Comparison of ENCODE assay signal across 21 cellular contexts in the genomic region with DNA sequence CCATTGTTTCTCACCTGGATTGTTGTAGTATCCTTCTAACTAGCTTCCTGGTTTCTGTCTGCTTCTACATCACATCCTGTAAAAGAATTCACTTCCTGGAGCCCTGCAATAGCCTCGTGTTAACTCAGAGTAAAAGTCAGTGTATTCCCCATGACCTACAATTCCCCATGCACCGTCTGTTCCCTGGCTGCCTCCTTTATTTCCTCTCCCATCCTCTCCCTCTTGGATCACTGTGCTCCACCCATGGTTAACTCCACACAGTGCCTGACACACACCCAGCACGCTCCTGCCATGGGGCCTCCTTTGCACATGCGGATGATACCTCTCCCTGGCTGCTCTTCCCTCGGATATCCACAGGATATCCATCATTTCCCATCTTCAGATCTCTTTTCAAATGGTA.
"Had no signal": no experiment of that assay in that cellular context is flagged by ENCODE, and none has a peak within 500 bp of the region (broad histone marks: within the 10 kb centered on the region; RNA-seq: fewer than 3 reads in every experiment).

No MANE protein-coding gene starts in this region.

- H3K4me1 Mint-ChIP-seq: immature natural killer cell, naive B cell had no signal

- H3K9me3 Mint-ChIP-seq: nephron had no signal

- ATAC-seq: foreskin keratinocyte, lower lobe of right lung had no signal

- H3K36me3 Mint-ChIP-seq: immature natural killer cell, naive B cell had no signal

- H3K4me3 Mint-ChIP-seq: immature natural killer cell, naive B cell, nephron had no signal

- H3K27ac Mint-ChIP-seq: immature natural killer cell, naive B cell, nephron had no signal

- H3K27me3 ChIP-seq: foreskin keratinocyte, ovary, right atrium auricular region, stomach had no signal

- H3K4me1 ChIP-seq: foreskin keratinocyte, lower lobe of right lung, right atrium auricular region, sigmoid colon, stomach, transverse colon had no signal

- DNase-seq: effector memory CD4-positive, alpha-beta T cell; foreskin keratinocyte; immature natural killer cell; left ventricle myocardium inferior; lower lobe of right lung; mesenchymal stem cell; midbrain; naive B cell; ovary; sigmoid colon; stimulated activated CD4-positive, alpha-beta T cell treated with anti-CD3 and anti-CD28 coated beads, Interleukin-12 subunit alpha, Interleukin-12 subunit beta, amount 100 ng/mL, for 4 hours; stimulated activated naive CD4-positive, alpha-beta T cell; stomach; substantia nigra; transverse colon had no signal

- H3K36me3 ChIP-seq: left ventricle myocardium inferior, lower lobe of right lung, neutrophil, ovary, right atrium auricular region, sigmoid colon, stomach, thoracic aorta, transverse colon had no signal

- H3K27ac ChIP-seq: foreskin keratinocyte, left ventricle myocardium inferior, lower lobe of right lung, neutrophil, ovary, right atrium auricular region, sigmoid colon, skin epidermis, stomach, thoracic aorta, transverse colon had no signal

- H3K4me3 ChIP-seq: left ventricle myocardium inferior, lower lobe of right lung, ovary, right atrium auricular region, sigmoid colon, skin epidermis, stomach, thoracic aorta, transverse colon had no signal

- H3K9me3 ChIP-seq: left ventricle myocardium inferior, lower lobe of right lung, neutrophil, ovary, right atrium auricular region, sigmoid colon, stomach, thoracic aorta, transverse colon had no signal

- FAIRE-seq: keratinocyte had no signal
